Comparison of ENCODE assay signal across 1 cellular context in genomic region chr1:207867136-207868081, GRCh38.
A peak's percentile ranks its signal among the peaks of the same experiment; 100 is the strongest.
TF ChIP-seq lines count a peak whose summit lies in the region.

No MANE protein-coding gene starts in this region.

TF ChIP-seq in HEK293, 187 proteins besides CTCF, POLR2A, EP300 and RAD21 (continued from another document):
- TF ChIP-seq ZNF571 (tag by site-specific recombination; IDR thresholded peaks at IDR 0.05) (no peak), ZNF561 (tag by site-specific recombination; IDR thresholded peaks at IDR 0.05; ENCODE audit: borderline replicate concordance) (no peak), ZNF341 (tag by site-specific recombination; IDR thresholded peaks at IDR 0.05; ENCODE audit: low read depth) (0 out of 2 replicates have a peak, but pooled peaks have one; percentile 10), ZNF18 (tag by site-specific recombination; IDR thresholded peaks at IDR 0.05) (no peak), ZBTB1 (tag by site-specific recombination; IDR thresholded peaks at IDR 0.05) (no peak), ZNF202 (tag by site-specific recombination; IDR thresholded peaks at IDR 0.05; ENCODE audit: borderline replicate concordance) (no peak), FEZF1 (tag by site-specific recombination; IDR thresholded peaks at IDR 0.05) (no peak), ZNF785 (tag by site-specific recombination; IDR thresholded peaks at IDR 0.05) (no peak), TRIM28 (IDR thresholded peaks at IDR 0.05; ENCODE audit: borderline replicate concordance, low read length) (no peak), ZBTB20 (tag by site-specific recombination; IDR thresholded peaks at IDR 0.05) (no peak), EGR2 (tag by site-specific recombination; IDR thresholded peaks at IDR 0.05; ENCODE audit: low read depth) (peak; percentile 27; the same call in 1 of the 2 replicates)
- TF ChIP-seq, protein P1, sequence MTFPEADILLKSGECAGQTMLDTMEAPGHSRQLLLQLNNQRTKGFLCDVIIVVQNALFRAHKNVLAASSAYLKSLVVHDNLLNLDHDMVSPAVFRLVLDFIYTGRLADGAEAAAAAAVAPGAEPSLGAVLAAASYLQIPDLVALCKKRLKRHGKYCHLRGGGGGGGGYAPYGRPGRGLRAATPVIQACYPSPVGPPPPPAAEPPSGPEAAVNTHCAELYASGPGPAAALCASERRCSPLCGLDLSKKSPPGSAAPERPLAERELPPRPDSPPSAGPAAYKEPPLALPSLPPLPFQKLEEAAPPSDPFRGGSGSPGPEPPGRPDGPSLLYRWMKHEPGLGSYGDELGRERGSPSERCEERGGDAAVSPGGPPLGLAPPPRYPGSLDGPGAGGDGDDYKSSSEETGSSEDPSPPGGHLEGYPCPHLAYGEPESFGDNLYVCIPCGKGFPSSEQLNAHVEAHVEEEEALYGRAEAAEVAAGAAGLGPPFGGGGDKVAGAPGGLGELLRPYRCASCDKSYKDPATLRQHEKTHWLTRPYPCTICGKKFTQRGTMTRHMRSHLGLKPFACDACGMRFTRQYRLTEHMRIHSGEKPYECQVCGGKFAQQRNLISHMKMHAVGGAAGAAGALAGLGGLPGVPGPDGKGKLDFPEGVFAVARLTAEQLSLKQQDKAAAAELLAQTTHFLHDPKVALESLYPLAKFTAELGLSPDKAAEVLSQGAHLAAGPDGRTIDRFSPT (tag by site-specific recombination; IDR thresholded peaks at IDR 0.05) = no peak
- TF ChIP-seq, protein P2, sequence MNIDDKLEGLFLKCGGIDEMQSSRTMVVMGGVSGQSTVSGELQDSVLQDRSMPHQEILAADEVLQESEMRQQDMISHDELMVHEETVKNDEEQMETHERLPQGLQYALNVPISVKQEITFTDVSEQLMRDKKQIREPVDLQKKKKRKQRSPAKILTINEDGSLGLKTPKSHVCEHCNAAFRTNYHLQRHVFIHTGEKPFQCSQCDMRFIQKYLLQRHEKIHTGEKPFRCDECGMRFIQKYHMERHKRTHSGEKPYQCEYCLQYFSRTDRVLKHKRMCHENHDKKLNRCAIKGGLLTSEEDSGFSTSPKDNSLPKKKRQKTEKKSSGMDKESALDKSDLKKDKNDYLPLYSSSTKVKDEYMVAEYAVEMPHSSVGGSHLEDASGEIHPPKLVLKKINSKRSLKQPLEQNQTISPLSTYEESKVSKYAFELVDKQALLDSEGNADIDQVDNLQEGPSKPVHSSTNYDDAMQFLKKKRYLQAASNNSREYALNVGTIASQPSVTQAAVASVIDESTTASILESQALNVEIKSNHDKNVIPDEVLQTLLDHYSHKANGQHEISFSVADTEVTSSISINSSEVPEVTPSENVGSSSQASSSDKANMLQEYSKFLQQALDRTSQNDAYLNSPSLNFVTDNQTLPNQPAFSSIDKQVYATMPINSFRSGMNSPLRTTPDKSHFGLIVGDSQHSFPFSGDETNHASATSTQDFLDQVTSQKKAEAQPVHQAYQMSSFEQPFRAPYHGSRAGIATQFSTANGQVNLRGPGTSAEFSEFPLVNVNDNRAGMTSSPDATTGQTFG (tag by site-specific recombination; IDR thresholded peaks at IDR 0.05; ENCODE audit: borderline replicate concordance) = no peak
- TF ChIP-seq, protein P3, sequence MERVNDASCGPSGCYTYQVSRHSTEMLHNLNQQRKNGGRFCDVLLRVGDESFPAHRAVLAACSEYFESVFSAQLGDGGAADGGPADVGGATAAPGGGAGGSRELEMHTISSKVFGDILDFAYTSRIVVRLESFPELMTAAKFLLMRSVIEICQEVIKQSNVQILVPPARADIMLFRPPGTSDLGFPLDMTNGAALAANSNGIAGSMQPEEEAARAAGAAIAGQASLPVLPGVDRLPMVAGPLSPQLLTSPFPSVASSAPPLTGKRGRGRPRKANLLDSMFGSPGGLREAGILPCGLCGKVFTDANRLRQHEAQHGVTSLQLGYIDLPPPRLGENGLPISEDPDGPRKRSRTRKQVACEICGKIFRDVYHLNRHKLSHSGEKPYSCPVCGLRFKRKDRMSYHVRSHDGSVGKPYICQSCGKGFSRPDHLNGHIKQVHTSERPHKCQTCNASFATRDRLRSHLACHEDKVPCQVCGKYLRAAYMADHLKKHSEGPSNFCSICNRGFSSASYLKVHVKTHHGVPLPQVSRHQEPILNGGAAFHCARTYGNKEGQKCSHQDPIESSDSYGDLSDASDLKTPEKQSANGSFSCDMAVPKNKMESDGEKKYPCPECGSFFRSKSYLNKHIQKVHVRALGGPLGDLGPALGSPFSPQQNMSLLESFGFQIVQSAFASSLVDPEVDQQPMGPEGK (tag by site-specific recombination; IDR thresholded peaks at IDR 0.05) = no peak
- TF ChIP-seq, protein P4, sequence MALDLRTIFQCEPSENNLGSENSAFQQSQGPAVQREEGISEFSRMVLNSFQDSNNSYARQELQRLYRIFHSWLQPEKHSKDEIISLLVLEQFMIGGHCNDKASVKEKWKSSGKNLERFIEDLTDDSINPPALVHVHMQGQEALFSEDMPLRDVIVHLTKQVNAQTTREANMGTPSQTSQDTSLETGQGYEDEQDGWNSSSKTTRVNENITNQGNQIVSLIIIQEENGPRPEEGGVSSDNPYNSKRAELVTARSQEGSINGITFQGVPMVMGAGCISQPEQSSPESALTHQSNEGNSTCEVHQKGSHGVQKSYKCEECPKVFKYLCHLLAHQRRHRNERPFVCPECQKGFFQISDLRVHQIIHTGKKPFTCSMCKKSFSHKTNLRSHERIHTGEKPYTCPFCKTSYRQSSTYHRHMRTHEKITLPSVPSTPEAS (tag by site-specific recombination; IDR thresholded peaks at IDR 0.05) = no peak
